In the genomic region with DNA sequence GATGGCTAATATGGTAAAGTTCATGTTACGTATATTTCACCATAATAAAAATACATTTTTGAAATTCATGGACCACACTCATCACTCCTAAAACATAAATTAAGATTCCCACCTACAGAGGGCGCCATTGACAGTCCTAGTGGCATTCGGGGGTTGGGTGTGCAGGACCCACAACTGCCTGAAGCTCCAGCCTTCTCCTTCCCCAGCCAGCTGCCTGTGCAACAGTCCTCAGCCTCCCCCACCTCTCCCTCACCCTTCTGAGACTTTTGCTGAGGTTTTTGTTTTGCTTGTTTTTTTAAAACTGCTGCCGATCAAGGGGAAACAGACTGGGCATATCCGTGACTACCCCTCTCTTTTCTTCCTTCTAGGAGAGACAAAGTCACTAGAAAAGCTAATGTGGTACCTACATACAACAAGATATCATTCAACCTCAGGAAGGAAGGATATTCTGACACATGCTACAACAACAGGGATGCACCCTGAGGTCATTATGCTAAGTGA, we compare ENCODE assay signal across 8 cellular contexts. TPM values are rescaled to one million over a fixed set of nuclear protein-coding genes. Genes with fewer than 3 reads are reported as not detected.
DNase-seq lines count a peak whose midpoint lies in the region; ATAC-seq and TF ChIP-seq lines count a peak whose summit lies in the region.

No MANE protein-coding gene starts in this region.

- H3K9me3 ChIP-seq in colonic mucosa = no peaks in the 10 kb centered on the region
- no peaks in the 10 kb centered on the region for H3K9me3 ChIP-seq in liver (ENCODE audit: control insufficient read depth in 4 of 4, low read length in 3 of 4)

- peak; percentile 62 for TF ChIP-seq CTCF in colonic mucosa (IDR thresholded peaks at IDR 0.05)
- peak; percentile 65 for TF ChIP-seq CTCF in liver (IDR thresholded peaks at IDR 0.05; ENCODE audit: low read depth, low read length, missing input control)

- TF ChIP-seq RAD21 in liver (IDR thresholded peaks at IDR 0.05) = peak; percentile 88 to 91

- H3K36me3 ChIP-seq in colonic mucosa (no peaks in the 10 kb centered on the region), liver (ENCODE audit: control insufficient read depth in 4 of 4, insufficient read depth in 3 of 4, low read depth in 1 of 4, low read length in 3 of 4) (no peaks in the 10 kb centered on the region)

- H3K4me1 ChIP-seq in colonic mucosa (no peaks in the 10 kb centered on the region), liver (ENCODE audit: control insufficient read depth in 4 of 4, insufficient read depth in 4 of 4, low read length in 3 of 4) (peaks cover 0 to 1% (median 0%) of the 10 kb centered on the region in 4 donors)

- intact Hi-C loops in colonic mucosa (cut with DNase I) = loop anchor here (5.0 kb wide), 1 partner anchor 199 kb away; no protein-coding TSS in a partner anchor

- no peaks in the 10 kb centered on the region for H3K27me3 ChIP-seq in colonic mucosa
- peaks cover 0 to 2% (median 0%) of the 10 kb centered on the region in 4 donors for H3K27me3 ChIP-seq in liver (ENCODE audit: control insufficient read depth in 4 of 4, insufficient read depth in 4 of 4, low read length in 3 of 4)

- 20% methylated on average over 5 of the region's 5 CpGs for WGBS in liver

- H3K4me3 ChIP-seq in colonic mucosa (no peak overlapping the region), liver (ENCODE audit: low read depth in 1 of 3, low read length in 3 of 3) (no peak overlapping the region)

- no peak overlapping the region for H3K9ac ChIP-seq in colonic mucosa (ENCODE audit: low read depth in 2 of 2, low read length in 2 of 2)
- H3K9ac ChIP-seq in liver (ENCODE audit: low read depth in 1 of 2, low read length in 2 of 2) = no peak overlapping the region

- H3K27ac ChIP-seq in colonic mucosa (no peak overlapping the region), liver (ENCODE audit: low read depth in 1 of 2, low read length in 2 of 2) (no peak overlapping the region)

- no peak for ATAC-seq in HG03342 (IDR thresholded peaks at IDR 0.05; ENCODE audit: unreplicated experiment)

- DNase-seq in activated gamma-delta T cell treated with Interleukin-2 at 50 U/mL for 16 hours (peak; percentile 61), activated gamma-delta T cell (lab: John Stamatoyannopoulos, UW) (no peak), NCI-H2171 treated with DMSO at 0.1 percent for 48 hours (lab: John Stamatoyannopoulos, UW) (peak; percentile 37), colonic mucosa (peak; percentile 70)
- DNase-seq in activated CD4-positive, alpha-beta T cell treated with anti-CD3 and anti-CD28 coated beads for 1 hour = peak; percentile 32
- DNase-seq in stimulated activated CD8-positive, alpha-beta memory T cell treated with anti-CD3 and anti-CD28 coated beads, Interleukin-4, amount 100 ng/mL, for 48 hours = peak; percentile 74

TF ChIP-seq in liver, 16 proteins besides CTCF, POLR2A, EP300 and RAD21:
- TF ChIP-seq, protein P1, sequence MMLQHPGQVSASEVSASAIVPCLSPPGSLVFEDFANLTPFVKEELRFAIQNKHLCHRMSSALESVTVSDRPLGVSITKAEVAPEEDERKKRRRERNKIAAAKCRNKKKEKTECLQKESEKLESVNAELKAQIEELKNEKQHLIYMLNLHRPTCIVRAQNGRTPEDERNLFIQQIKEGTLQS (IDR thresholded peaks at IDR 0.05) = no peak
- TF ChIP-seq JUND (IDR thresholded peaks at IDR 0.05) (no peak), TAF1 (conservative IDR thresholded peaks at IDR 0.05) (no peak), MAX (IDR thresholded peaks at IDR 0.05) (no peak), FOXA1 (IDR thresholded peaks at IDR 0.05) (no peak), NR2F2 (IDR thresholded peaks at IDR 0.05) (no peak), SP1 (IDR thresholded peaks at IDR 0.05) (no peak), ZBTB33 (IDR thresholded peaks at IDR 0.05) (no peak), FOXA2 (IDR thresholded peaks at IDR 0.05) (no peak), HNF4A (conservative IDR thresholded peaks at IDR 0.05) (no peak), YY1 (IDR thresholded peaks at IDR 0.05) (no peak), EGR1 (IDR thresholded peaks at IDR 0.05; ENCODE audit: low read depth in 2 of 2) (no peak), RXRA (IDR thresholded peaks at IDR 0.05) (no peak), GABPA (IDR thresholded peaks at IDR 0.05 in 1 of 2, conservative IDR thresholded peaks at IDR 0.05 in 1 of 2) (no peak), HNF4G (IDR thresholded peaks at IDR 0.05) (no peak)
- TF ChIP-seq, protein P2, sequence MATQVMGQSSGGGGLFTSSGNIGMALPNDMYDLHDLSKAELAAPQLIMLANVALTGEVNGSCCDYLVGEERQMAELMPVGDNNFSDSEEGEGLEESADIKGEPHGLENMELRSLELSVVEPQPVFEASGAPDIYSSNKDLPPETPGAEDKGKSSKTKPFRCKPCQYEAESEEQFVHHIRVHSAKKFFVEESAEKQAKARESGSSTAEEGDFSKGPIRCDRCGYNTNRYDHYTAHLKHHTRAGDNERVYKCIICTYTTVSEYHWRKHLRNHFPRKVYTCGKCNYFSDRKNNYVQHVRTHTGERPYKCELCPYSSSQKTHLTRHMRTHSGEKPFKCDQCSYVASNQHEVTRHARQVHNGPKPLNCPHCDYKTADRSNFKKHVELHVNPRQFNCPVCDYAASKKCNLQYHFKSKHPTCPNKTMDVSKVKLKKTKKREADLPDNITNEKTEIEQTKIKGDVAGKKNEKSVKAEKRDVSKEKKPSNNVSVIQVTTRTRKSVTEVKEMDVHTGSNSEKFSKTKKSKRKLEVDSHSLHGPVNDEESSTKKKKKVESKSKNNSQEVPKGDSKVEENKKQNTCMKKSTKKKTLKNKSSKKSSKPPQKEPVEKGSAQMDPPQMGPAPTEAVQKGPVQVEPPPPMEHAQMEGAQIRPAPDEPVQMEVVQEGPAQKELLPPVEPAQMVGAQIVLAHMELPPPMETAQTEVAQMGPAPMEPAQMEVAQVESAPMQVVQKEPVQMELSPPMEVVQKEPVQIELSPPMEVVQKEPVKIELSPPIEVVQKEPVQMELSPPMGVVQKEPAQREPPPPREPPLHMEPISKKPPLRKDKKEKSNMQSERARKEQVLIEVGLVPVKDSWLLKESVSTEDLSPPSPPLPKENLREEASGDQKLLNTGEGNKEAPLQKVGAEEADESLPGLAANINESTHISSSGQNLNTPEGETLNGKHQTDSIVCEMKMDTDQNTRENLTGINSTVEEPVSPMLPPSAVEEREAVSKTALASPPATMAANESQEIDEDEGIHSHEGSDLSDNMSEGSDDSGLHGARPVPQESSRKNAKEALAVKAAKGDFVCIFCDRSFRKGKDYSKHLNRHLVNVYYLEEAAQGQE (IDR thresholded peaks at IDR 0.05) = no peak

RNA-seq across cellular contexts. Expression of gene EVA1C, which starts 9.3 kb away (rescaled TPM):
- total RNA-seq in colonic mucosa (1 to 10 TPM; 7.3 to 9.9 TPM), liver (1 to 10 TPM in 1 of 2 donors, under 1 TPM in 1; 0.47 to 3.3 TPM)
- polyA plus RNA-seq in liver = 1 to 10 TPM; 1.8 to 3.1 TPM

RNA-seq across cellular contexts. Expression of gene URB1, which starts 10.4 kb away (rescaled TPM):
- total RNA-seq in colonic mucosa (10 to 100 TPM in 1 of 2 donors, 1 to 10 TPM in 1; 6.1 to 16.4 TPM), liver (10 to 100 TPM in 1 of 2 donors, 1 to 10 TPM in 1; 9.6 to 14.5 TPM)
- 1 to 10 TPM; 2.8 to 4.6 TPM for polyA plus RNA-seq in liver
